8 cellular contexts compared by ENCODE assay signal in genomic region chr3:49022751-49023171, GRCh38. TPM values are rescaled to one million over a fixed set of nuclear protein-coding genes. Genes with fewer than 3 reads are reported as not detected.
DNase-seq lines count a peak whose midpoint lies in the region; ATAC-seq and TF ChIP-seq lines count a peak whose summit lies in the region.

No MANE protein-coding gene starts in this region.

- TF ChIP-seq CTCF in body of pancreas (IDR thresholded peaks at IDR 0.05): no peak
- TF ChIP-seq CTCF in mesothelial cell of epicardium (IDR thresholded peaks at IDR 0.05; ENCODE audit: unreplicated experiment): no peak
- TF ChIP-seq CTCF in GM10248 (IDR thresholded peaks at IDR 0.05; ENCODE audit: control extremely low read depth, extremely low read depth, low read depth, missing control alignments): no peak

- peaks cover 39% of the 10 kb centered on the region for H3K36me3 ChIP-seq in CD4-positive, CD25-positive, alpha-beta regulatory T cell (ENCODE audit: control insufficient read depth, insufficient read depth, low read length)
- H3K36me3 ChIP-seq in KOPT-K1 (ENCODE audit: insufficient read depth, low read length): peaks cover 49% of the 10 kb centered on the region
- H3K36me3 ChIP-seq in body of pancreas (replicated peaks in 1 of 2; ENCODE audit: insufficient read depth in 1 of 2, low read depth in 2 of 2): peaks cover 0 to 13% of the 10 kb centered on the region in 2 donors

- no peaks in the 10 kb centered on the region for H3K9me3 ChIP-seq in CD4-positive, CD25-positive, alpha-beta regulatory T cell (ENCODE audit: control insufficient read depth in 2 of 2, low read length in 2 of 2)
- H3K9me3 ChIP-seq in KOPT-K1 (ENCODE audit: insufficient read depth, low read length, poor library complexity, severe bottlenecking): no peaks in the 10 kb centered on the region
- H3K9me3 ChIP-seq in body of pancreas: no peaks in the 10 kb centered on the region

- H3K27me3 ChIP-seq in CD4-positive, CD25-positive, alpha-beta regulatory T cell (ENCODE audit: control insufficient read depth, insufficient read depth, low read length): no peaks in the 10 kb centered on the region
- no peaks in the 10 kb centered on the region for H3K27me3 ChIP-seq in body of pancreas

- no peak for TF ChIP-seq POLR2A in body of pancreas (IDR thresholded peaks at IDR 0.05)

- H3K9me3 Mint-ChIP-seq in CD4-positive, CD25-positive, alpha-beta regulatory T cell: no peaks in the 10 kb centered on the region
- H3K9me3 Mint-ChIP-seq in mesothelial cell of epicardium: no peaks in the 10 kb centered on the region

- peak overlapping the region; percentile 98 for H3K27ac ChIP-seq in CD4-positive, CD25-positive, alpha-beta regulatory T cell (ENCODE audit: insufficient read depth, low read length, poor library complexity, severe bottlenecking)
- H3K27ac ChIP-seq in KOPT-K1 (ENCODE audit: low read depth, low read length, poor library complexity, severe bottlenecking) (peak overlapping the region; percentile 98), body of pancreas (peak overlapping the region; percentile 90 to 99 (median 98))

- H3K27ac Mint-ChIP-seq in CD4-positive, CD25-positive, alpha-beta regulatory T cell: peak overlapping the region; percentile 96 to 99 (median 98)
- H3K27ac Mint-ChIP-seq in mesothelial cell of epicardium: peak overlapping the region; percentile 97

- H3K4me1 ChIP-seq in CD4-positive, CD25-positive, alpha-beta regulatory T cell (ENCODE audit: control insufficient read depth, insufficient read depth, low read length, poor library complexity, severe bottlenecking): peaks cover 40% of the 10 kb centered on the region
- peaks cover 68% of the 10 kb centered on the region for H3K4me1 ChIP-seq in body of pancreas

- H3K4me3 Mint-ChIP-seq in CD4-positive, CD25-positive, alpha-beta regulatory T cell: peak overlapping the region; percentile 94 to 99 (median 98)
- H3K4me3 Mint-ChIP-seq in mesothelial cell of epicardium: peak overlapping the region; percentile 94

- intact Hi-C loops in body of pancreas (cut with DNase I): no loop called here

- H3K27me3 Mint-ChIP-seq in CD4-positive, CD25-positive, alpha-beta regulatory T cell: peaks cover 5% of the 10 kb centered on the region
- H3K27me3 Mint-ChIP-seq in mesothelial cell of epicardium (ENCODE audit: low read depth): no peaks in the 10 kb centered on the region

- peaks cover 13% of the 10 kb centered on the region for H3K36me3 Mint-ChIP-seq in CD4-positive, CD25-positive, alpha-beta regulatory T cell
- H3K36me3 Mint-ChIP-seq in mesothelial cell of epicardium: peaks cover 14% of the 10 kb centered on the region

- no peak for DNase-seq in CD4-positive, CD25-positive, alpha-beta regulatory T cell
- no peak for DNase-seq in body of pancreas
- DNase-seq in mesothelial cell of epicardium (ENCODE audit: low spot score in 2 of 2, unreplicated experiment in 2 of 2): no peak
- no peak for DNase-seq in stimulated activated CD4-positive, alpha-beta T cell treated with anti-CD3 and anti-CD28 coated beads, Interleukin-4, amount 100 ng/mL, for 4 hours
- DNase-seq in GM10248 (ENCODE audit: extremely low spot score): no peak
- no peak for DNase-seq in activated CD4-positive, alpha-beta T cell treated with anti-CD3 and anti-CD28 coated beads, Interleukin-2, amount 50 U/mL, for 1 hour

- H3K4me1 Mint-ChIP-seq in CD4-positive, CD25-positive, alpha-beta regulatory T cell: peaks cover 10 to 66% (median 26%) of the 10 kb centered on the region in 4 donors
- peaks cover 34% of the 10 kb centered on the region for H3K4me1 Mint-ChIP-seq in mesothelial cell of epicardium

- POLR2A ChIA-PET in GM10248 (lab: Yijun Ruan, JAX): interaction anchor here (1.2 to 3.4 kb wide), 3 partner anchors 16 to 447 kb away, joined by 3 to 50 read pairs (median 14); partner anchors contain the start of genes DAG1, QRICH1 and WDR6

- no peak for ATAC-seq in CD4-positive, CD25-positive, alpha-beta regulatory T cell (ENCODE audit: low read depth in 2 of 2)
- ATAC-seq in body of pancreas (no peak), HG03039 (IDR thresholded peaks at IDR 0.05; ENCODE audit: unreplicated experiment) (no peak)

- CTCF ChIA-PET in GM10248 (lab: Yijun Ruan, JAX): interaction anchor here (0.7 to 8.3 kb wide), 18 partner anchors 9 to 1243 kb away, joined by 3 to 131 read pairs (median 4); partner anchors contain the start of genes DAG1, P4HTM and WDR6

- peak overlapping the region; percentile 75 for H3K4me3 ChIP-seq in CD4-positive, CD25-positive, alpha-beta regulatory T cell (ENCODE audit: low read depth, low read length)
- H3K4me3 ChIP-seq in body of pancreas: peak overlapping the region; percentile 44 to 63

- 18 to 40% methylated on average over 2 to 11 of the region's 11 CpGs for WGBS in body of pancreas, 2 donors

RNA-seq across cellular contexts. Expression of gene NDUFAF3, which starts 0.8 kb away (rescaled TPM):
- total RNA-seq in CD4-positive, CD25-positive, alpha-beta regulatory T cell: 57.8 TPM
- polyA plus RNA-seq in CD4-positive, CD25-positive, alpha-beta regulatory T cell: 100 to 1,000 TPM; 155 to 179 (median 162) TPM
- total RNA-seq in body of pancreas (10 to 100 TPM; 25.7 to 55.0 TPM), mesothelial cell of epicardium (61.4 to 63.4 TPM (median 62.0 TPM) in 3 replicates)

RNA-seq across cellular contexts. Expression of gene DALRD3, which starts 4.4 kb away (rescaled TPM):
- 22.2 TPM for total RNA-seq in CD4-positive, CD25-positive, alpha-beta regulatory T cell
- 10 to 100 TPM; 30.0 to 40.8 (median 32.1) TPM for polyA plus RNA-seq in CD4-positive, CD25-positive, alpha-beta regulatory T cell
- total RNA-seq in body of pancreas: 10 to 100 TPM; 67.6 to 72.6 TPM
- total RNA-seq in mesothelial cell of epicardium: 22.1 to 24.2 TPM (median 23.4 TPM) in 3 replicates

RNA-seq across cellular contexts. Expression of gene IMPDH2, which starts 6.4 kb away (rescaled TPM):
- total RNA-seq in CD4-positive, CD25-positive, alpha-beta regulatory T cell: 78.4 TPM
- 10 to 100 TPM; 58.6 to 81.3 (median 73.0) TPM for polyA plus RNA-seq in CD4-positive, CD25-positive, alpha-beta regulatory T cell
- total RNA-seq in body of pancreas: 100 to 1,000 TPM in 1 of 2 donors, 10 to 100 TPM in 1; 92.6 to 166 TPM
- 207 to 217 TPM (median 216 TPM) in 3 replicates for total RNA-seq in mesothelial cell of epicardium

RNA-seq across cellular contexts. Expression of gene WDR6, which starts 15.6 kb away (rescaled TPM):
- 208 TPM for total RNA-seq in CD4-positive, CD25-positive, alpha-beta regulatory T cell
- polyA plus RNA-seq in CD4-positive, CD25-positive, alpha-beta regulatory T cell: 100 to 1,000 TPM in 3 of 4 donors, 10 to 100 TPM in 1; 74.0 to 117 (median 112) TPM
- 100 to 1,000 TPM; 109 to 136 TPM for total RNA-seq in body of pancreas
- total RNA-seq in mesothelial cell of epicardium: 384 to 409 TPM (median 396 TPM) in 3 replicates

RNA-seq across cellular contexts. Expression of gene P4HTM, which starts 32.7 kb away (rescaled TPM):
- 39.2 TPM for total RNA-seq in CD4-positive, CD25-positive, alpha-beta regulatory T cell
- polyA plus RNA-seq in CD4-positive, CD25-positive, alpha-beta regulatory T cell: 10 to 100 TPM; 19.5 to 29.9 (median 24.4) TPM
- total RNA-seq in body of pancreas (10 to 100 TPM; 72.9 to 73.8 TPM), mesothelial cell of epicardium (57.9 to 59.9 TPM (median 58.4 TPM) in 3 replicates)
